10 cellular contexts compared by ENCODE assay signal in the genomic region with DNA sequence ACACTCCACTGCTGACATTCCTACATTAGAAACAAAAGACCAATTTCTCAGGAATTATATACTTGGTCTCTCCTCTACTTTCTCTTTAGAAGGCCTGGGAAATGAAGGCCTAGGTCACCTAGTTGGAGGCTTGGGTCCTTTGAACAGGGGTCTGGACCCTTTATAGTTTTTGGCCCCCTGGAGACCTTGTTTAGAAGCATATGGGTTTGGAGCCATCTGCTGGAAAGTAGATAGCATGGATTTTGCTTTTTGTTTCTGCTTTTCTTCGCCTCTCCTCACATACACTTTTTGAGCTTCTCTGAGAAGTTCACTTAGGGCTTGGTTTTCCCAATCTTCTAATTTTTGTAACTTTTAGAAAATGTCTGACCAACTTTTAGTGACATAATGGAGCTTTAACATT.
DNase-seq lines count a peak whose midpoint lies in the region; ATAC-seq and TF ChIP-seq lines count a peak whose summit lies in the region.
"Had no signal": no experiment of that assay in that cellular context is flagged by ENCODE, and none has a peak within 500 bp of the region (broad histone marks: within the 10 kb centered on the region; RNA-seq: fewer than 3 reads in every experiment).

No MANE protein-coding gene starts in this region.

- H3K36me3 ChIP-seq in mesenchymal stem cell (ENCODE audit: control insufficient read depth in 1 of 2, insufficient read depth in 2 of 2, low read depth in 1 of 2, low read length in 2 of 2): no peaks in the 10 kb centered on the region

- H3K14ac ChIP-seq in mesenchymal stem cell (ENCODE audit: low read length in 2 of 2): no peak overlapping the region

- H2BK15ac ChIP-seq in mesenchymal stem cell (ENCODE audit: low read depth, poor library complexity, severe bottlenecking): no peak overlapping the region

- H3K4me3 Mint-ChIP-seq in brain: no peak overlapping the region
- H3K4me3 Mint-ChIP-seq: activated naive CD4-positive, alpha-beta T cell treated with anti-CD3 and anti-CD28 coated beads, Interleukin-2, amount 50 U/mL, for 24 hours had no signal

- no peak overlapping the region for H3K4me2 ChIP-seq in mesenchymal stem cell (ENCODE audit: low read length, poor library complexity, severe bottlenecking)

- no peak for ATAC-seq in HG02884 (IDR thresholded peaks at IDR 0.05; ENCODE audit: unreplicated experiment)
- no peak for ATAC-seq in HG02840 (IDR thresholded peaks at IDR 0.05; ENCODE audit: low FRiP score, unreplicated experiment)

- no peak overlapping the region for H3K4ac ChIP-seq in mesenchymal stem cell (ENCODE audit: low read depth in 1 of 2, low read length in 2 of 2)

- H3K9ac ChIP-seq in mesenchymal stem cell (ENCODE audit: low read length): no peak overlapping the region

- no peak overlapping the region for H4K91ac ChIP-seq in mesenchymal stem cell (ENCODE audit: low read length)

- no peak overlapping the region for H3K23ac ChIP-seq in mesenchymal stem cell (ENCODE audit: low read length in 2 of 2)

- H3K27ac Mint-ChIP-seq in brain: no peak overlapping the region
- H3K27ac Mint-ChIP-seq: activated naive CD4-positive, alpha-beta T cell treated with anti-CD3 and anti-CD28 coated beads, Interleukin-2, amount 50 U/mL, for 24 hours had no signal

- no peak overlapping the region for H2AFZ ChIP-seq in mesenchymal stem cell (ENCODE audit: low read depth, low read length)

- H3K9me3 Mint-ChIP-seq in brain: peaks cover 20 to 32% (median 30%) of the 10 kb centered on the region in 5 experiments

- no peaks in the 10 kb centered on the region for H3K4me1 Mint-ChIP-seq in brain
- H3K4me1 Mint-ChIP-seq: activated naive CD4-positive, alpha-beta T cell treated with anti-CD3 and anti-CD28 coated beads, Interleukin-2, amount 50 U/mL, for 24 hours had no signal

- H3K27me3 ChIP-seq in mesenchymal stem cell (ENCODE audit: control insufficient read depth in 1 of 2, insufficient read depth in 1 of 2, low read length in 2 of 2): no peaks in the 10 kb centered on the region

- TF ChIP-seq CTCF in LNCaP clone FGC (IDR thresholded peaks at IDR 0.05; ENCODE audit: control insufficient read depth, extremely low read depth, insufficient read depth) (peak; percentile 50), brain (conservative IDR thresholded peaks at IDR 0.05) (peak; percentile 71 to 77)

- H4K8ac ChIP-seq in mesenchymal stem cell (ENCODE audit: low read length): no peak overlapping the region

- no peak overlapping the region for H3K27ac ChIP-seq in mesenchymal stem cell (ENCODE audit: low read length, poor library complexity, severe bottlenecking)

- peaks cover 42% of the 10 kb centered on the region for H3K9me3 ChIP-seq in mesenchymal stem cell (ENCODE audit: control insufficient read depth, low read length)

- H3K18ac ChIP-seq in mesenchymal stem cell (ENCODE audit: low read depth in 1 of 2, low read length in 2 of 2): no peak overlapping the region

- H2BK12ac ChIP-seq in mesenchymal stem cell (ENCODE audit: low read length in 2 of 2): no peak overlapping the region

- WGBS in mesenchymal stem cell: 100% methylated on average over 1 of the region's 1 CpG

- no peak overlapping the region for H2AK5ac ChIP-seq in mesenchymal stem cell (ENCODE audit: low read length, severe bottlenecking)

- no peaks in the 10 kb centered on the region for H3K4me1 ChIP-seq in mesenchymal stem cell (ENCODE audit: control insufficient read depth, insufficient read depth, low read depth, low read length)

- no peaks in the 10 kb centered on the region for H3K36me3 Mint-ChIP-seq in brain

- H2BK5ac ChIP-seq in mesenchymal stem cell (ENCODE audit: low read depth, low read length, poor library complexity, severe bottlenecking): no peak overlapping the region

- DNase-seq in AG20443 (ENCODE audit: low spot score) (peak; percentile 29), LNCaP clone FGC (ENCODE audit: low read depth) (no peak), mesenchymal stem cell (peak; percentile 19), cerebellum (ENCODE audit: low spot score) (no peak), DMS79 (lab: John Stamatoyannopoulos, UW) (no peak)
- DNase-seq: Karpas-422 had no signal

- no peaks in the 10 kb centered on the region for H3K79me1 ChIP-seq in mesenchymal stem cell (replicated peaks; ENCODE audit: low read length, poor library complexity, severe bottlenecking)

- no peak overlapping the region for H2BK120ac ChIP-seq in mesenchymal stem cell (ENCODE audit: low read depth, low read length)

- no peak overlapping the region for H3K4me3 ChIP-seq in LNCaP clone FGC (ENCODE audit: low read depth, low read length)
- H3K4me3 ChIP-seq in mesenchymal stem cell (ENCODE audit: insufficient read depth in 1 of 2, low read depth in 1 of 2, low read length in 2 of 2): no peak overlapping the region

- peaks cover 7% of the 10 kb centered on the region for H3K27me3 Mint-ChIP-seq in brain
- H3K27me3 Mint-ChIP-seq: activated naive CD4-positive, alpha-beta T cell treated with anti-CD3 and anti-CD28 coated beads, Interleukin-2, amount 50 U/mL, for 24 hours had no signal

Comparison
In these comparisons a context has a peak if more than half of its experiments do, and no peak if none do; other contexts are left out.
1. DNase-seq: peak in AG20443 (single experiment) and mesenchymal stem cell (single experiment); none in LNCaP clone FGC (single experiment), cerebellum (single experiment) and DMS79 (single experiment).